ENCODE assay signal across 1 cellular context in genomic region chr7:149760538-149760937, GRCh38.
TF ChIP-seq lines count a peak whose summit lies in the region.

No MANE protein-coding gene starts in this region.

TF ChIP-seq in K562, 482 proteins besides CTCF, POLR2A, EP300 and RAD21 (continued from another document):
- 0 out of 2 replicates have a peak, but pooled peaks have one; percentile 38 for TF ChIP-seq ZBTB5 (IDR thresholded peaks at IDR 0.05)
- peak; percentile 78 for TF ChIP-seq TAL1 (IDR thresholded peaks at IDR 0.05)
- TF ChIP-seq LEF1 (IDR thresholded peaks at IDR 0.05) = peak; percentile 60; the same call in 1 of the 2 replicates
- no peak for TF ChIP-seq MEIS2 (IDR thresholded peaks at IDR 0.05; ENCODE audit: partially characterized antibody)
- TF ChIP-seq, protein P1, sequence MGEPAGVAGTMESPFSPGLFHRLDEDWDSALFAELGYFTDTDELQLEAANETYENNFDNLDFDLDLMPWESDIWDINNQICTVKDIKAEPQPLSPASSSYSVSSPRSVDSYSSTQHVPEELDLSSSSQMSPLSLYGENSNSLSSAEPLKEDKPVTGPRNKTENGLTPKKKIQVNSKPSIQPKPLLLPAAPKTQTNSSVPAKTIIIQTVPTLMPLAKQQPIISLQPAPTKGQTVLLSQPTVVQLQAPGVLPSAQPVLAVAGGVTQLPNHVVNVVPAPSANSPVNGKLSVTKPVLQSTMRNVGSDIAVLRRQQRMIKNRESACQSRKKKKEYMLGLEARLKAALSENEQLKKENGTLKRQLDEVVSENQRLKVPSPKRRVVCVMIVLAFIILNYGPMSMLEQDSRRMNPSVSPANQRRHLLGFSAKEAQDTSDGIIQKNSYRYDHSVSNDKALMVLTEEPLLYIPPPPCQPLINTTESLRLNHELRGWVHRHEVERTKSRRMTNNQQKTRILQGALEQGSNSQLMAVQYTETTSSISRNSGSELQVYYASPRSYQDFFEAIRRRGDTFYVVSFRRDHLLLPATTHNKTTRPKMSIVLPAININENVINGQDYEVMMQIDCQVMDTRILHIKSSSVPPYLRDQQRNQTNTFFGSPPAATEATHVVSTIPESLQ (CRISPR knock-in tag; IDR thresholded peaks at IDR 0.05) = 0 out of 2 replicates have a peak, but pooled peaks have one; percentile 38
- TF ChIP-seq HLTF (IDR thresholded peaks at IDR 0.05) = peak; percentile 70; the same call in 1 of the 2 replicates
- TF ChIP-seq CSDE1 (IDR thresholded peaks at IDR 0.05) = peak in 1 of 2 experiments; percentile 53; a peak in 1 of 4 replicates
- TF ChIP-seq, protein P2, sequence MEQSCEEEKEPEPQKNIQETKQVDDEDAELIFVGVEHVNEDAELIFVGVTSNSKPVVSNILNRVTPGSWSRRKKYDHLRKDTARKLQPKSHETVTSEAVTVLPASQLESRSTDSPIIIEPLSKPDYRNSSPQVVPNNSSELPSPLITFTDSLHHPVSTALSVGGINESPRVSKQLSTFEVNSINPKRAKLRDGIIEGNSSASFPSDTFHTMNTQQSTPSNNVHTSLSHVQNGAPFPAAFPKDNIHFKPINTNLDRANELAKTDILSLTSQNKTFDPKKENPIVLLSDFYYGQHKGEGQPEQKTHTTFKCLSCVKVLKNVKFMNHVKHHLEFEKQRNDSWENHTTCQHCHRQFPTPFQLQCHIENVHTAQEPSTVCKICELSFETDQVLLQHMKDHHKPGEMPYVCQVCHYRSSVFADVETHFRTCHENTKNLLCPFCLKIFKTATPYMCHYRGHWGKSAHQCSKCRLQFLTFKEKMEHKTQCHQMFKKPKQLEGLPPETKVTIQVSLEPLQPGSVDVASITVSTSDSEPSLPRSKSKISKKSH (CRISPR knock-in tag; IDR thresholded peaks at IDR 0.05) = no peak
- peak; percentile 92 for TF ChIP-seq GATAD2A (IDR thresholded peaks at IDR 0.05)
- TF ChIP-seq EHMT2 (IDR thresholded peaks at IDR 0.05) = 0 out of 2 replicates have a peak, but pooled peaks have one; percentile 31
- no peak; the same call in 1 of the 2 replicates for TF ChIP-seq DMBX1 (CRISPR knock-in tag; IDR thresholded peaks at IDR 0.05; ENCODE audit: borderline replicate concordance)
- peak; percentile 63 to 72; a peak in 3 of 4 replicates for TF ChIP-seq TRIM24 (IDR thresholded peaks at IDR 0.05)
- TF ChIP-seq, protein P3, sequence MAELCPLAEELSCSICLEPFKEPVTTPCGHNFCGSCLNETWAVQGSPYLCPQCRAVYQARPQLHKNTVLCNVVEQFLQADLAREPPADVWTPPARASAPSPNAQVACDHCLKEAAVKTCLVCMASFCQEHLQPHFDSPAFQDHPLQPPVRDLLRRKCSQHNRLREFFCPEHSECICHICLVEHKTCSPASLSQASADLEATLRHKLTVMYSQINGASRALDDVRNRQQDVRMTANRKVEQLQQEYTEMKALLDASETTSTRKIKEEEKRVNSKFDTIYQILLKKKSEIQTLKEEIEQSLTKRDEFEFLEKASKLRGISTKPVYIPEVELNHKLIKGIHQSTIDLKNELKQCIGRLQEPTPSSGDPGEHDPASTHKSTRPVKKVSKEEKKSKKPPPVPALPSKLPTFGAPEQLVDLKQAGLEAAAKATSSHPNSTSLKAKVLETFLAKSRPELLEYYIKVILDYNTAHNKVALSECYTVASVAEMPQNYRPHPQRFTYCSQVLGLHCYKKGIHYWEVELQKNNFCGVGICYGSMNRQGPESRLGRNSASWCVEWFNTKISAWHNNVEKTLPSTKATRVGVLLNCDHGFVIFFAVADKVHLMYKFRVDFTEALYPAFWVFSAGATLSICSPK (IDR thresholded peaks at IDR 0.05; ENCODE audit: borderline replicate concordance) = no peak; the same call in 1 of the 2 replicates
- peak; percentile 61 for TF ChIP-seq ADNP (tag; IDR thresholded peaks at IDR 0.05)
- no peak for TF ChIP-seq LCOR (CRISPR knock-in tag; IDR thresholded peaks at IDR 0.05)
- peak; percentile 64; the same call in 1 of the 2 replicates for TF ChIP-seq PHB2 (IDR thresholded peaks at IDR 0.05; ENCODE audit: low read depth)
- TF ChIP-seq ARNT (IDR thresholded peaks at IDR 0.05) = 0 out of 4 replicates have a peak, but pooled peaks of 1 of the 2 experiments have one; percentile 47
- no peak for TF ChIP-seq KAT2B (IDR thresholded peaks at IDR 0.05; ENCODE audit: low read depth, low read length)
- TF ChIP-seq HDAC2 (IDR thresholded peaks at IDR 0.05) = peak; percentile 87
- TF ChIP-seq CBFA2T3 (IDR thresholded peaks at IDR 0.05) = peak; percentile 94
- TF ChIP-seq PKNOX1 (IDR thresholded peaks at IDR 0.05) = peak; percentile 27; the same call in 1 of the 2 replicates
- peak; percentile 60; the same call in 1 of the 2 replicates for TF ChIP-seq PML (IDR thresholded peaks at IDR 0.05; ENCODE audit: low read length)
- TF ChIP-seq NCOR1 (IDR thresholded peaks at IDR 0.05) = peak; percentile 74
- TF ChIP-seq MEF2A (IDR thresholded peaks at IDR 0.05; ENCODE audit: control insufficient read depth, low read depth, low read length) = no peak
- peak; percentile 77 for TF ChIP-seq BCOR (IDR thresholded peaks at IDR 0.05)
- no peak for TF ChIP-seq GTF2A2 (tag; IDR thresholded peaks at IDR 0.05)
- TF ChIP-seq E2F3 (CRISPR knock-in tag; IDR thresholded peaks at IDR 0.05) = no peak
- TF ChIP-seq MTA1 (IDR thresholded peaks at IDR 0.05; ENCODE audit: borderline replicate concordance) = 0 out of 2 replicates have a peak, but pooled peaks have one; percentile 60
- TF ChIP-seq RB1 (IDR thresholded peaks at IDR 0.05; ENCODE audit: low read depth) = no peak
- no peak for TF ChIP-seq PHF21A (IDR thresholded peaks at IDR 0.05; ENCODE audit: borderline replicate concordance, low read depth)
- TF ChIP-seq, protein P4, sequence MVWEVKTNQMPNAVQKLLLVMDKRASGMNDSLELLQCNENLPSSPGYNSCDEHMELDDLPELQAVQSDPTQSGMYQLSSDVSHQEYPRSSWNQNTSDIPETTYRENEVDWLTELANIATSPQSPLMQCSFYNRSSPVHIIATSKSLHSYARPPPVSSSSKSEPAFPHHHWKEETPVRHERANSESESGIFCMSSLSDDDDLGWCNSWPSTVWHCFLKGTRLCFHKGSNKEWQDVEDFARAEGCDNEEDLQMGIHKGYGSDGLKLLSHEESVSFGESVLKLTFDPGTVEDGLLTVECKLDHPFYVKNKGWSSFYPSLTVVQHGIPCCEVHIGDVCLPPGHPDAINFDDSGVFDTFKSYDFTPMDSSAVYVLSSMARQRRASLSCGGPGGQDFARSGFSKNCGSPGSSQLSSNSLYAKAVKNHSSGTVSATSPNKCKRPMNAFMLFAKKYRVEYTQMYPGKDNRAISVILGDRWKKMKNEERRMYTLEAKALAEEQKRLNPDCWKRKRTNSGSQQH (CRISPR knock-in tag; IDR thresholded peaks at IDR 0.05) = no peak
- no peak for TF ChIP-seq MED1 (CRISPR knock-in tag; IDR thresholded peaks at IDR 0.05; ENCODE audit: borderline replicate concordance)
- peak; percentile 52; the same call in 1 of the 2 replicates for TF ChIP-seq NBN (IDR thresholded peaks at IDR 0.05; ENCODE audit: low read depth)
- TF ChIP-seq MYBL2 (IDR thresholded peaks at IDR 0.05; ENCODE audit: low read depth) = no peak
- TF ChIP-seq MYBL2 (CRISPR knock-in tag; IDR thresholded peaks at IDR 0.05; ENCODE audit: borderline replicate concordance) = no peak
- TF ChIP-seq ZSCAN29 (IDR thresholded peaks at IDR 0.05) = no peak
- peak; percentile 89 for TF ChIP-seq CBFA2T2 (conservative IDR thresholded peaks at IDR 0.05)
- no peak for TF ChIP-seq ETV1 (tag; conservative IDR thresholded peaks at IDR 0.05; ENCODE audit: low read depth)
- peak; percentile 20; the same call in 1 of the 2 replicates for TF ChIP-seq NCOA1 (IDR thresholded peaks at IDR 0.05; ENCODE audit: low read depth)
- TF ChIP-seq ZNF24 (IDR thresholded peaks at IDR 0.05) = no peak
- peak; percentile 84 for TF ChIP-seq SMARCA4 (IDR thresholded peaks at IDR 0.05)
- TF ChIP-seq NFATC3 (IDR thresholded peaks at IDR 0.05) = 0 out of 2 replicates have a peak, but pooled peaks have one; percentile 31
- peak; percentile 61 for TF ChIP-seq NFIC (IDR thresholded peaks at IDR 0.05)
- 0 out of 2 replicates have a peak, but pooled peaks have one; percentile 36 for TF ChIP-seq ELF4 (CRISPR knock-in tag; IDR thresholded peaks at IDR 0.05)
- no peak for TF ChIP-seq ELF2 (CRISPR knock-in tag; IDR thresholded peaks at IDR 0.05)
- peak; percentile 15 for TF ChIP-seq DACH1 (IDR thresholded peaks at IDR 0.05; ENCODE audit: partially characterized antibody)
- peak; percentile 78 for TF ChIP-seq KLF16 (IDR thresholded peaks at IDR 0.05)
TF ChIP-seq in K562: peak in this region for 54.
